In the genomic region with DNA sequence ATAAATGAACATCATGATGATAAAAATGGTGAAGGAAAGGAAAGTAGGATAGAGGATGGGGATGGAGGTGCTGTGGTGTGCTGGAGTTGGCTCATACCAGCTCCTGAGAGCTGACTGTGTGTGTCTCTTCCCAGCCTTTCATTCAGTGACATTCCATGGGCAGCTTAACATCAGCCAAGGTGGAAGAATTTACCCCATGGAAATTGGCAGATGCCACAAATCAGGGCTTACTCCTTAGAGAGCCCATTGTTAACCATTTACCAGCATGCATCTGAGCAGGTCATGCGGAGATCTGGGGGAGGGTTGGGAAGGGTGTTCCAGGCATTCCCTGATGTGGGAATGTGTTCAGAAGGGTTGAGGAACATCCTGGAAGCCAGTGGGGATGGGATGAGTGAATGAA, we compare ENCODE assay signal across 18 cellular contexts. TPM values are rescaled to one million over a fixed set of nuclear protein-coding genes. Genes with fewer than 3 reads are reported as not detected.
"Had no signal": no experiment of that assay in that cellular context is flagged by ENCODE, and none has a peak within 500 bp of the region (broad histone marks: within the 10 kb centered on the region; RNA-seq: fewer than 3 reads in every experiment).

No MANE protein-coding gene starts in this region.

- H3K36me3 Mint-ChIP-seq: memory B cell had no signal

- H3K27ac ChIP-seq: coronary artery, dorsolateral prefrontal cortex, hepatocyte, left ventricle myocardium inferior, lower lobe of right lung had no signal

- H3K9me3 Mint-ChIP-seq: nephron had no signal

- H3K4me3 ChIP-seq: coronary artery, dorsolateral prefrontal cortex, hepatocyte, left ventricle myocardium inferior, lower lobe of right lung had no signal

- H3K9me3 ChIP-seq: left ventricle myocardium inferior, lower lobe of right lung had no signal

- H3K27ac Mint-ChIP-seq: memory B cell had no signal

- DNase-seq: dorsolateral prefrontal cortex; effector CD8-positive, alpha-beta T cell; foreskin melanocyte; head of caudate nucleus; left ventricle myocardium inferior; lower lobe of right lung; midbrain; posterior cingulate gyrus; right cardiac atrium; small intestine; stimulated activated CD4-positive, alpha-beta T cell treated with anti-CD3 and anti-CD28 coated beads, Interleukin-12 subunit alpha, Interleukin-12 subunit beta, amount 100 ng/mL, for 4 hours; stimulated activated naive CD4-positive, alpha-beta T cell; trophoblast cell had no signal

- ATAC-seq: lower lobe of right lung, right cardiac atrium had no signal

- H3K36me3 ChIP-seq: left ventricle myocardium inferior, lower lobe of right lung had no signal

- H3K4me3 Mint-ChIP-seq: memory B cell, nephron had no signal

- H3K4me1 ChIP-seq: left ventricle myocardium inferior, lower lobe of right lung had no signal

RNA-seq across cellular contexts. Expression of a gene that starts 51.1 kb away (rescaled TPM):
- total RNA-seq: chondrocyte, left ventricle myocardium inferior, lower lobe of right lung, right cardiac atrium had no signal
- polyA plus RNA-seq: right cardiac atrium had no signal
